In the genomic region with DNA sequence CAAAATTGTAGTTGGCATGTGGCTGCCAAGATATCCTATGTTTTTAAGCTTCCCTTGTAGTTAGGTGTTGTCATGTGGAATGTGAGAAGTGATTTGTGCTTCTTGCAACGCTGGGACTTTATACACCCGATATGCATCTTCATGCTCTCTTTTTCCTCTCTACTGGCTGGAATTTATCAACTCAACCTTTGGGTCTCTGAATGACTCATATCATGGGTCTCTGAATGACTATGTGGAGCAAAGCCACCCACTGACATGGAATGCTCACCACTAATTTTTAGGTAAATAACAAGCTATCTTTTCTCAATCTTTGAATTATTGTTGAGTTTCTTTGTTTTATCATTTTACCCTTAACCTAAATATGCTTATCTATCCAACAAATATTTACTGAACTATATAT, we compare ENCODE assay signal across 24 cellular contexts.
"Had no signal": no experiment of that assay in that cellular context is flagged by ENCODE, and none has a peak within 500 bp of the region (broad histone marks: within the 10 kb centered on the region; RNA-seq: fewer than 3 reads in every experiment).

No MANE protein-coding gene starts in this region.

- H3K27me3 ChIP-seq: ovary, right atrium auricular region, right lobe of liver, suprapubic skin, tibial artery, upper lobe of right lung, uterus had no signal

- H3K9me3 ChIP-seq: left ventricle myocardium inferior, mucosa of descending colon, ovary, right atrium auricular region, right lobe of liver, suprapubic skin, thoracic aorta, tibial artery, upper lobe of right lung, uterus had no signal

- DNase-seq: hippocampal formation; kidney glomerular epithelial cell; left cardiac atrium; left ventricle myocardium inferior; midbrain; mucosa of descending colon; naive thymus-derived CD4-positive, alpha-beta T cell; ovary; right lobe of liver; stimulated activated CD4-positive, alpha-beta T cell treated with anti-CD3 and anti-CD28 coated beads, Interleukin-12 subunit alpha, Interleukin-12 subunit beta, amount 100 ng/mL, for 4 hours; stimulated activated CD4-positive, alpha-beta T cell treated with anti-CD3 and anti-CD28 coated beads, Interleukin-15, amount 100 ng/mL, for 24 hours; stimulated activated CD4-positive, alpha-beta T cell treated with anti-CD3 and anti-CD28 coated beads, Interleukin-2, amount 100 ng/mL, for 24 hours; stimulated activated CD4-positive, alpha-beta T cell treated with anti-CD3 and anti-CD28 coated beads, Interleukin-4, amount 100 ng/mL, for 1 hour; stimulated activated naive CD4-positive, alpha-beta T cell; tibial artery; upper lobe of right lung; uterus had no signal

- H3K4me3 ChIP-seq: left ventricle myocardium inferior, lung, mucosa of descending colon, ovary, right atrium auricular region, right lobe of liver, suprapubic skin, thoracic aorta, tibial artery, upper lobe of right lung, uterus had no signal

- H3K27ac Mint-ChIP-seq: naive thymus-derived CD4-positive, alpha-beta T cell; natural killer cell treated with Interleukin-12 subunit alpha and Interleukin-12 subunit beta and Interleukin-15 and Interleukin-18, amount 100 ng/mL, for 72 hours; progenitor cell of endocrine pancreas; stimulated activated naive CD8-positive, alpha-beta T cell treated with anti-CD3 and anti-CD28 coated beads, Interleukin-15, Interleukin-2, amounts not matched to agents 100 ng/mL and 50 ng/mL, for 24 hours had no signal

- ATAC-seq: left cardiac atrium; mucosa of descending colon; naive thymus-derived CD4-positive, alpha-beta T cell; natural killer cell treated with Interleukin-12 subunit alpha and Interleukin-12 subunit beta and Interleukin-15 and Interleukin-18, amount 100 ng/mL, for 72 hours; right lobe of liver; upper lobe of right lung had no signal

- H3K9me3 Mint-ChIP-seq: naive thymus-derived CD4-positive, alpha-beta T cell; natural killer cell treated with Interleukin-12 subunit alpha and Interleukin-12 subunit beta and Interleukin-15 and Interleukin-18, amount 100 ng/mL, for 72 hours; stimulated activated naive CD8-positive, alpha-beta T cell treated with anti-CD3 and anti-CD28 coated beads, Interleukin-15, Interleukin-2, amounts not matched to agents 100 ng/mL and 50 ng/mL, for 24 hours had no signal

- H3K4me1 ChIP-seq: right atrium auricular region, right lobe of liver, suprapubic skin, tibial artery, upper lobe of right lung, uterus had no signal

- H3K27ac ChIP-seq: ovary, right lobe of liver, suprapubic skin, thoracic aorta, tibial artery, upper lobe of right lung, uterus had no signal

- H3K4me1 Mint-ChIP-seq: naive thymus-derived CD4-positive, alpha-beta T cell had no signal

- H3K36me3 Mint-ChIP-seq: naive thymus-derived CD4-positive, alpha-beta T cell; natural killer cell treated with Interleukin-12 subunit alpha and Interleukin-12 subunit beta and Interleukin-15 and Interleukin-18, amount 100 ng/mL, for 72 hours had no signal

- H3K4me3 Mint-ChIP-seq: naive thymus-derived CD4-positive, alpha-beta T cell; natural killer cell treated with Interleukin-12 subunit alpha and Interleukin-12 subunit beta and Interleukin-15 and Interleukin-18, amount 100 ng/mL, for 72 hours; stimulated activated naive CD8-positive, alpha-beta T cell treated with anti-CD3 and anti-CD28 coated beads, Interleukin-15, Interleukin-2, amounts not matched to agents 100 ng/mL and 50 ng/mL, for 24 hours had no signal

- H3K36me3 ChIP-seq: left ventricle myocardium inferior, ovary, right atrium auricular region, right lobe of liver, suprapubic skin, thoracic aorta, tibial artery, upper lobe of right lung, uterus had no signal
